Comparison of ENCODE assay signal across 16 cellular contexts in genomic region chr21:33418686-33419085, GRCh38. TPM values are rescaled to one million over a fixed set of nuclear protein-coding genes. Genes with fewer than 3 reads are reported as not detected.
DNase-seq lines count a peak whose midpoint lies in the region; ATAC-seq, FAIRE-seq and TF ChIP-seq lines count a peak whose summit lies in the region.
"Had no signal": no experiment of that assay in that cellular context is flagged by ENCODE, and none has a peak within 500 bp of the region (broad histone marks: within the 10 kb centered on the region; RNA-seq: fewer than 3 reads in every experiment).

No MANE protein-coding gene starts in this region.

- in situ Hi-C loops in gastrocnemius medialis (cut with MboI; ENCODE audit: low sequenced_read_pairs in 4 of 4): loop anchor here in 1 of 4 donors (25.0 kb wide), 1 partner anchor 94 kb away; no protein-coding TSS in a partner anchor

- no peak overlapping the region for H3K4me3 ChIP-seq in AG10803 (ENCODE audit: low read length)
- no peak overlapping the region for H3K4me3 ChIP-seq in right cardiac atrium (ENCODE audit: low read length)
- no peak overlapping the region for H3K4me3 ChIP-seq in gastrocnemius medialis
- H3K4me3 ChIP-seq in PC-9: no peak overlapping the region
- H3K4me3 ChIP-seq: right lobe of liver had no signal

- H3K27ac ChIP-seq in right cardiac atrium (ENCODE audit: low read length) (no peak overlapping the region), gastrocnemius medialis (peak overlapping the region in 1 of 4 donors; percentile 6), PC-9 (no peak overlapping the region)
- H3K27ac ChIP-seq: right lobe of liver had no signal

- no TSS peak for BruUV-seq in PC-9 (replicated peaks; lab: Mats Ljungman, UMichigan)

- intact Hi-C loops in right cardiac atrium (cut with DNase I): no loop called here
- intact Hi-C loops in gastrocnemius medialis (cut with DNase I; ENCODE audit: low total_unique reads): no loop called here
- intact Hi-C loops in PC-9 (cut with micrococcal nuclease; ENCODE audit: unreplicated experiment): no loop called here

- TF ChIP-seq POLR2A in gastrocnemius medialis (IDR thresholded peaks at IDR 0.05) (no peak), GM12891 (IDR thresholded peaks at IDR 0.05; ENCODE audit: low read depth, low read length) (no peak)

- 42% methylated on average over 2 of the region's 2 CpGs for WGBS in right cardiac atrium

- H3K4me1 ChIP-seq in right cardiac atrium (ENCODE audit: control insufficient read depth, insufficient read depth, low read length) (peaks cover 6% of the 10 kb centered on the region), gastrocnemius medialis (no peaks in the 10 kb centered on the region), PC-9 (replicated peaks; ENCODE audit: insufficient read depth) (peaks cover 18% of the 10 kb centered on the region)

- no peaks in the 10 kb centered on the region for H3K27me3 ChIP-seq in right cardiac atrium (ENCODE audit: control insufficient read depth, insufficient read depth)
- H3K27me3 ChIP-seq in gastrocnemius medialis: no peaks in the 10 kb centered on the region
- H3K27me3 ChIP-seq in PC-9 (ENCODE audit: insufficient read depth, low read depth): no peaks in the 10 kb centered on the region
- H3K27me3 ChIP-seq: right lobe of liver had no signal

- no peaks in the 10 kb centered on the region for H3K9me3 ChIP-seq in right cardiac atrium (ENCODE audit: control insufficient read depth, low read length)
- no peaks in the 10 kb centered on the region for H3K9me3 ChIP-seq in gastrocnemius medialis
- H3K9me3 ChIP-seq in PC-9 (ENCODE audit: insufficient read depth, low read depth): no peaks in the 10 kb centered on the region; the same call in 1 of the 2 replicates
- H3K9me3 ChIP-seq: right lobe of liver had no signal

- peaks cover 0 to 28% of the 10 kb centered on the region in 2 donors for H3K36me3 ChIP-seq in gastrocnemius medialis
- 0 out of 2 replicates have a peak, but pooled peaks cover 10% of the 10 kb centered on the region for H3K36me3 ChIP-seq in PC-9 (ENCODE audit: low read depth)

- CTCF ChIA-PET in PC-9 (lab: Charles Lee): no interaction called here

- H3K9me2 ChIP-seq in PC-9 (ENCODE audit: insufficient read depth): no peaks in the 10 kb centered on the region

- H3K4me2 ChIP-seq in PC-9: no peak overlapping the region

- ATAC-seq in right cardiac atrium (peak; percentile 54 to 81), gastrocnemius medialis (peak in 1 of 2 donors; percentile 34), HG02763 (IDR thresholded peaks at IDR 0.05; ENCODE audit: unreplicated experiment) (no peak), GM18517 (IDR thresholded peaks at IDR 0.05; ENCODE audit: unreplicated experiment) (no peak)

- H3K79me2 ChIP-seq in PC-9 (ENCODE audit: low read depth): 0 out of 2 replicates have a peak, but pooled peaks cover 6% of the 10 kb centered on the region

- no peaks in the 10 kb centered on the region; the same call in 1 of the 2 replicates for H4K20me1 ChIP-seq in PC-9 (ENCODE audit: insufficient read depth)

- POLR2A ChIA-PET in PC-9 (lab: Charles Lee; ENCODE audit: unreplicated experiment): no interaction called here

- FAIRE-seq in endometrium (lab: Jason Lieb, UNC) (peak; percentile 57), GM12891 (lab: Jason Lieb, UNC) (no peak)

- no peak overlapping the region for H2AFZ ChIP-seq in PC-9

- DNase-seq in AG10803 (ENCODE audit: low read depth) (peak; percentile 79), right cardiac atrium (peak; percentile 80 to 94 (median 89)), gastrocnemius medialis (peak; percentile 29 to 66), GM12891 (ENCODE audit: insufficient read length, low spot score) (no peak), PC-9 (no peak)
- DNase-seq: GDM1; HCEC 1CT; NCI-H524 treated with DMSO at 0.1 percent for 48 hours; right lobe of liver; stimulated activated CD4-positive, alpha-beta T cell treated with anti-CD3 and anti-CD28 coated beads, Interleukin-4, amount 100 ng/mL, for 1 hour; stimulated activated CD8-positive, alpha-beta memory T cell treated with anti-CD3 and anti-CD28 coated beads, Interleukin-4, amount 100 ng/mL, for 48 hours; T-helper 1 cell; trophoblast cell had no signal

- no peaks in the 10 kb centered on the region for H3F3A ChIP-seq in PC-9 (ENCODE audit: insufficient read depth, low read depth)

- no peak for TF ChIP-seq CTCF in AG10803 (conservative IDR thresholded peaks at IDR 0.05; ENCODE audit: low read length)
- no peak for TF ChIP-seq CTCF in gastrocnemius medialis (IDR thresholded peaks at IDR 0.05 in 4 of 5, conservative IDR thresholded peaks at IDR 0.05 in 1 of 5)
- no peak for TF ChIP-seq CTCF in PC-9 (conservative IDR thresholded peaks at IDR 0.05)

TF ChIP-seq in GM12891, 5 proteins besides CTCF, POLR2A, EP300 and RAD21:
- no peak for TF ChIP-seq TAF1 (IDR thresholded peaks at IDR 0.05; ENCODE audit: low read depth, low read length)
- TF ChIP-seq POU2F2 (IDR thresholded peaks at IDR 0.05; ENCODE audit: low read depth, low read length): no peak
- TF ChIP-seq SPI1 (IDR thresholded peaks at IDR 0.05; ENCODE audit: low read depth, low read length): no peak
- TF ChIP-seq PAX5 (IDR thresholded peaks at IDR 0.05; ENCODE audit: insufficient read depth, low read length, severe bottlenecking): no peak
- no peak for TF ChIP-seq POLR2AphosphoS5 (IDR thresholded peaks at IDR 0.05; ENCODE audit: low read depth, low read length)

RNA-seq across cellular contexts. Expression of gene IFNGR2, which starts 15.5 kb away (rescaled TPM):
- total RNA-seq in right cardiac atrium: 10 to 100 TPM; 37.5 to 47.4 (median 42.2) TPM
- 37.4 TPM for polyA plus RNA-seq in right cardiac atrium
- total RNA-seq in gastrocnemius medialis: 10 to 100 TPM; 13.9 to 27.6 (median 24.2) TPM
- 46.4 TPM for polyA plus RNA-seq in GM12891 (2012; ENCODE audit: low read depth, missing spikeins)
- 16.0 and 16.1 TPM in 2 replicates for total RNA-seq in PC-9 (2021)

Comparison
In these comparisons a context has a peak if more than half of its experiments do, and no peak if none do; other contexts are left out.
1. DNase-seq: peak in AG10803 (single experiment), right cardiac atrium (3 of 3) and gastrocnemius medialis (2 of 2); none in GM12891 (single experiment) and PC-9 (0 of 2).
2. ATAC-seq: peak in right cardiac atrium (2 of 2); none in HG02763 (single experiment) and GM18517 (single experiment).